9 cellular contexts compared by ENCODE assay signal in the genomic region with DNA sequence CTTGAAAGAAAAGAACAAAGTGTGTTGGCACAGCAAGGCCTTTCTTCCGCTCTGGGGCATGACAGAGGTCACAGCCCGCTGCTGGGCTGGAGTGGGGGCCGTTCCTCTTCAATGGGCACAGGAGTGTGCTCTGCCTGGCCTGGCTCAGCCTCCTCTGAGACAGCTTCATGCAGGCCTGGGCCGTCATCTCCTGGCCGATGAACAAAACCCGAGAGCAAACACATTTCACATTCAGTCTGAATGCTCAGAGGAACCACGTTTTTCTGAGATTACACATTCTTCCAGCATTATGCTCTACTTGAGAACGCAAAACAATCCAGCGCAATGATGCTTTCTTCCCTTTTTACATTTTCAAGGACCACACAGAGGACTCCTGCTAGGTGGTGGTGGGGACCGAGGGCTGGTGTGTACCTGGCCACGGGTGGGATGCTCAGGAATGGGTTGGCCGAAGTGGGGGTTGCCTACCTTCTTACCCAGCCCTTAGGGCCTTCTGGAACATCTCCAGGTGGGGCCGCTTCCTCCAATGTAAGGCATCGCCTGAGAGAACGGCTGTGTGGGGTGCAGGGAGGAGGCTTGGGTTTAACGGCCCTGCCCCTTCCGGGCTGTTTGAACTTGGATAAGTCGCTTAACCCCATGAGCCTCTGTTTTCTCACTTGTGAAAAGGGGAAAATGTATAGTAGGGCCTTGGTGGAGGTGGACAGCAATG. TPM values are rescaled to one million over a fixed set of nuclear protein-coding genes. Genes with fewer than 3 reads are reported as not detected.
A peak's percentile ranks its signal among the peaks of the same experiment; 100 is the strongest.
DNase-seq lines count a peak whose midpoint lies in the region; ATAC-seq and TF ChIP-seq lines count a peak whose summit lies in the region.
"Had no signal": no experiment of that assay in that cellular context is flagged by ENCODE, and none has a peak within 500 bp of the region (broad histone marks: within the 10 kb centered on the region; RNA-seq: fewer than 3 reads in every experiment).

No MANE protein-coding gene starts in this region.

- POLR2A ChIA-PET in RWPE1 (lab: Yijun Ruan, JAX; ENCODE audit: low non-redundant PET): no interaction called here

- intact Hi-C loops in left ventricle myocardium superior (cut with micrococcal nuclease): no loop called here

- no peaks in the 10 kb centered on the region for H3K27me3 Mint-ChIP-seq in activated naive CD8-positive, alpha-beta T cell

- TF ChIP-seq CTCF in RWPE1 (conservative IDR thresholded peaks at IDR 0.05; ENCODE audit: low read depth): no peak

- H3K4me1 Mint-ChIP-seq in activated naive CD8-positive, alpha-beta T cell (ENCODE audit: low read depth): peaks cover 41% of the 10 kb centered on the region

- H3K4me3 Mint-ChIP-seq in activated naive CD8-positive, alpha-beta T cell: peak overlapping the region; percentile 27

- DNase-seq in NCI-H2029 (lab: John Stamatoyannopoulos, UW) (peak; percentile 16), NCI-H2029 treated with DMSO at 0.1 percent for 48 hours (lab: John Stamatoyannopoulos, UW) (no peak), left ventricle myocardium superior (peak; percentile 75), stromal cell of bone marrow (ENCODE audit: low read depth) (peak; percentile 75), RWPE1 (ENCODE audit: low spot score) (no peak), NCI-H1092 (lab: John Stamatoyannopoulos, UW) (no peak)

- peak overlapping the region; percentile 66 for H3K27ac Mint-ChIP-seq in activated naive CD8-positive, alpha-beta T cell

- peaks cover 3% of the 10 kb centered on the region for H3K36me3 Mint-ChIP-seq in activated naive CD8-positive, alpha-beta T cell

- H3K9me3 Mint-ChIP-seq in activated naive CD8-positive, alpha-beta T cell (ENCODE audit: low read depth): peaks cover 4% of the 10 kb centered on the region

- CTCF ChIA-PET in RWPE1 (lab: Yijun Ruan, JAX): no interaction called here

- ATAC-seq in left ventricle myocardium superior (peak; percentile 85), GM18870 (IDR thresholded peaks at IDR 0.05; ENCODE audit: unreplicated experiment) (no peak)

- no peak overlapping the region for H3K27ac ChIP-seq in RWPE1
- H3K27ac ChIP-seq: 22Rv1 had no signal

RNA-seq across cellular contexts. Expression of gene EMILIN2, which starts 34.8 kb away (rescaled TPM):
- 23.4 TPM for total RNA-seq in left ventricle myocardium superior

Comparison
In these comparisons a context has a peak if more than half of its experiments do, and no peak if none do; other contexts are left out.
1. DNase-seq: peak in NCI-H2029 (single experiment), left ventricle myocardium superior (single experiment) and stromal cell of bone marrow (single experiment); none in NCI-H2029 treated with DMSO at 0.1 percent for 48 hours (single experiment), RWPE1 (single experiment) and NCI-H1092 (single experiment).